ENCODE assay signal across 8 cellular contexts in genomic region chr3:196639517-196640500, GRCh38. TPM values are rescaled to one million over a fixed set of nuclear protein-coding genes. Genes with fewer than 3 reads are reported as not detected.
A peak's percentile ranks its signal among the peaks of the same experiment; 100 is the strongest.
DNase-seq lines count a peak whose midpoint lies in the region; ATAC-seq and TF ChIP-seq lines count a peak whose summit lies in the region.

NRROS (plus strand) TSS chr3:196639694; CDS start chr3:196654540, 14,846 bp downstream.

- H3F3A ChIP-seq in PC-3 (ENCODE audit: low read length, unreplicated experiment) = no peaks in the 10 kb centered on the region

- no peak for TF ChIP-seq POLR2A in testis (IDR thresholded peaks at IDR 0.05)

- no peaks in the 10 kb centered on the region for H3K4me1 ChIP-seq in PC-3 (ENCODE audit: insufficient read depth, low read length)
- H3K4me1 ChIP-seq in neutrophil (ENCODE audit: control insufficient read depth in 1 of 2, insufficient read depth in 1 of 2, low read depth in 1 of 2, low read length in 1 of 2) = peaks cover 54 to 71% of the 10 kb centered on the region in 2 experiments
- peaks cover 9% of the 10 kb centered on the region for H3K4me1 ChIP-seq in testis

- BruUV-seq in PC-3 (replicated peaks; lab: Mats Ljungman, UMichigan) = no TSS peak

- no peaks in the 10 kb centered on the region for H3K9me2 ChIP-seq in PC-3 (replicated peaks; ENCODE audit: low read length)

- DNase-seq in NCI-H82 (lab: John Stamatoyannopoulos, UW) (peak; percentile 80), NCI-H82 treated with DMSO at 0.1 percent for 48 hours (lab: John Stamatoyannopoulos, UW; ENCODE audit: unreplicated experiment) (no peak), PC-3 (no peak), foreskin melanocyte (peak; percentile 59), testis (peak; percentile 74)
- peak; percentile 58 for DNase-seq in activated T-helper 9 cell treated with anti-CD3 and anti-CD28 coated beads, Interleukin-2, amount 50 U/mL, for 16 hours (ENCODE audit: low read depth)

- no peak within 1 kb of the TSS for H3K4me3 ChIP-seq in PC-3 (ENCODE audit: low read length)
- peak within 1 kb of the TSS; percentile 63 to 83 for H3K4me3 ChIP-seq in neutrophil (ENCODE audit: low read depth in 1 of 2, low read length in 1 of 2)
- H3K4me3 ChIP-seq in testis = peak within 1 kb of the TSS; percentile 55 to 60

- peaks cover 18% of the 10 kb centered on the region for H3K27me3 ChIP-seq in PC-3 (ENCODE audit: low read length)
- no peaks in the 10 kb centered on the region for H3K27me3 ChIP-seq in neutrophil
- no peaks in the 10 kb centered on the region for H3K27me3 ChIP-seq in testis

- H3K36me3 ChIP-seq in PC-3 (ENCODE audit: low read depth, low read length) = no peaks in the 10 kb centered on the region
- no peaks in the 10 kb centered on the region for H3K36me3 ChIP-seq in neutrophil
- no peaks in the 10 kb centered on the region for H3K36me3 ChIP-seq in testis (ENCODE audit: low read depth, missing control alignments)

- H3K27ac ChIP-seq in PC-3 (ENCODE audit: low read length) (no peak within 1 kb of the TSS), neutrophil (peak within 1 kb of the TSS; percentile 92), testis (peak within 1 kb of the TSS; percentile 10 to 75)

- H4K20me1 ChIP-seq in PC-3 (ENCODE audit: low read length) = no peaks in the 10 kb centered on the region

- 4 to 11% methylated on average over 9 to 60 of the region's 68 CpGs for WGBS in testis, 2 donors

- H2AFZ ChIP-seq in PC-3 (ENCODE audit: low read length) = peak within 1 kb of the TSS; percentile 24; the same call in 1 of the 2 replicates

- H3K4me2 ChIP-seq in PC-3 (ENCODE audit: low read length) = peak within 1 kb of the TSS; percentile 33; the same call in 1 of the 2 replicates

- TF ChIP-seq CTCF in PC-3 (conservative IDR thresholded peaks at IDR 0.05; ENCODE audit: low read depth, low read length) = no peak
- no peak for TF ChIP-seq CTCF in neutrophil (IDR thresholded peaks at IDR 0.05)
- TF ChIP-seq CTCF in testis (IDR thresholded peaks at IDR 0.05) = no peak

- intact Hi-C loops in PC-3 (cut with micrococcal nuclease) = no loop called here
- intact Hi-C loops in testis (cut with DNase I; ENCODE audit: low total_unique reads) = loop anchor here (10.0 kb wide), 1 partner anchor 45 kb away; no protein-coding TSS in a partner anchor

- POLR2A ChIA-PET in PC-3 (lab: Charles Lee; ENCODE audit: unreplicated experiment) = no interaction called here

- peak; percentile 31 for ATAC-seq in HG03378 (IDR thresholded peaks at IDR 0.05; ENCODE audit: unreplicated experiment)
- peak; percentile 70 for ATAC-seq in PC-3

- no peak within 1 kb of the TSS for H3K9ac ChIP-seq in PC-3 (ENCODE audit: low read length)

- H3K79me2 ChIP-seq in PC-3 (ENCODE audit: low read length) = no peaks in the 10 kb centered on the region

- H3K9me3 ChIP-seq in PC-3 (ENCODE audit: low read length) (no peaks in the 10 kb centered on the region), neutrophil (no peaks in the 10 kb centered on the region), testis (no peaks in the 10 kb centered on the region)

- CTCF ChIA-PET in PC-3 (lab: Charles Lee) = no interaction called here

RNA-seq across cellular contexts. Expression of gene NRROS, which starts in this region (rescaled TPM):
- total RNA-seq in PC-3 (2014; rRNA removed) (0.07 and 0.29 TPM in 2 replicates), testis (1 to 10 TPM; 2.8 to 3.2 TPM)
- 5.5 TPM for polyA plus RNA-seq in testis (ENCODE audit: insufficient read depth, low read depth, low replicate concordance)

Comparison
In these comparisons a context has a peak if more than half of its experiments do, and no peak if none do; other contexts are left out.
1. DNase-seq: peak in NCI-H82 (single experiment), activated T-helper 9 cell treated with anti-CD3 and anti-CD28 coated beads, Interleukin-2, amount 50 U/mL, for 16 hours (single experiment), foreskin melanocyte (single experiment) and testis (single experiment); none in NCI-H82 treated with DMSO at 0.1 percent for 48 hours (single experiment) and PC-3 (single experiment).
2. Peak in ATAC-seq and H3K4me2 ChIP-seq in PC-3; RNA of the gene not detected or under 1 TPM.